10 cellular contexts compared by ENCODE assay signal in the genomic region with DNA sequence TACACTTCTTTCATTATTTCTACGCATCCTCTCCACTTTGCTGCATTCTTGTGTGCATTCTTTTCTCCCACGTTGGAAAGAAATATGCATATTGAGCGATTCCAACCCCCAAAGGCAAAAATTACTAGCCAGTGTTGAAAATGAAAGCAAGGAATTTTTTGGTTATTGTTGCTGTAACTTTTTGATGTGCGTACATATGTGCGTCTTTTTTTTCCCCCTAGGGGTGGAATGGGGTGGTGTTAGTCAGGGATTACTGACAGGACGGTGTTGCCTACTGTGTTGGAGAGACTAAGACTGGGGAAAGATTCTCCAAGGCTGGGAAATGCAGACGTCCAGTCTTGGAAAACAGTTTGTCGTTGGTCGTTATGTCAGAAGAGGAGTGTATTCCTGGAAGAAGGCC. TPM values are rescaled to one million over a fixed set of nuclear protein-coding genes. Genes with fewer than 3 reads are reported as not detected.
A peak's percentile ranks its signal among the peaks of the same experiment; 100 is the strongest.
DNase-seq lines count a peak whose midpoint lies in the region; ATAC-seq, FAIRE-seq and TF ChIP-seq lines count a peak whose summit lies in the region.
"Had no signal": no experiment of that assay in that cellular context is flagged by ENCODE, and none has a peak within 500 bp of the region (broad histone marks: within the 10 kb centered on the region; RNA-seq: fewer than 3 reads in every experiment).

No MANE protein-coding gene starts in this region.

- DNase-seq in HTR-8/SVneo (ENCODE audit: insufficient read length, low spot score) (peak; percentile 6), endodermal cell (no peak), NK-92 (lab: John Stamatoyannopoulos, UW; ENCODE audit: unreplicated experiment) (no peak)
- no peak for DNase-seq in stimulated activated naive CD8-positive, alpha-beta T cell treated with anti-CD3 and anti-CD28 coated beads, Interleukin-15, amount 100 ng/mL, for 72 hours
- no peak for DNase-seq in activated CD4-positive, alpha-beta T cell treated with anti-CD3 and anti-CD28 coated beads, Interleukin-2, amount 50 U/mL, for 1 hour
- DNase-seq: KG1 had no signal

- no peaks in the 10 kb centered on the region for H3K36me3 Mint-ChIP-seq in endodermal cell (ENCODE audit: low read depth)

- H3K27ac ChIP-seq in ACC112 (ENCODE audit: low read depth, low read length) (peak overlapping the region; percentile 59), endodermal cell (ENCODE audit: low read depth, low read length) (no peak overlapping the region), muscle layer of duodenum (ENCODE audit: low read length) (no peak overlapping the region)
- H3K27ac ChIP-seq: SJCRH30 had no signal

- no peaks in the 10 kb centered on the region for H3K27me3 Mint-ChIP-seq in endodermal cell (ENCODE audit: insufficient read depth)
- H3K27me3 Mint-ChIP-seq in stimulated activated naive CD8-positive, alpha-beta T cell treated with anti-CD3 and anti-CD28 coated beads, Interleukin-15, amount 100 ng/mL, for 72 hours, result peaks cover 31% of the 10 kb centered on the region

- no peaks in the 10 kb centered on the region for H3K79me2 ChIP-seq in ACC112 (ENCODE audit: control insufficient read depth, insufficient read depth, low read length, unreplicated experiment)

- TF ChIP-seq CTCF in endodermal cell (conservative IDR thresholded peaks at IDR 0.05), result peak; percentile 67

- 82 to 90% methylated on average over 5 to 9 of the region's 9 CpGs for WGBS in endodermal cell (ENCODE audit: insufficient coverage in 1 of 2, insufficient read length in 1 of 2), 2 experiments

- FAIRE-seq in HTR-8/SVneo (lab: Jason Lieb, UNC), result no peak

- peak overlapping the region; percentile 47 for H3K4me3 Mint-ChIP-seq in endodermal cell
- no peak overlapping the region for H3K4me3 Mint-ChIP-seq in stimulated activated naive CD8-positive, alpha-beta T cell treated with anti-CD3 and anti-CD28 coated beads, Interleukin-15, amount 100 ng/mL, for 72 hours

- H3K9ac ChIP-seq in endodermal cell (ENCODE audit: extremely low read depth, low read length, poor library complexity, severe bottlenecking), result no peak overlapping the region

- peak overlapping the region; percentile 19 for H3K27ac Mint-ChIP-seq in endodermal cell
- no peak overlapping the region for H3K27ac Mint-ChIP-seq in stimulated activated naive CD8-positive, alpha-beta T cell treated with anti-CD3 and anti-CD28 coated beads, Interleukin-15, amount 100 ng/mL, for 72 hours

- no peaks in the 10 kb centered on the region for H3K36me3 ChIP-seq in ACC112 (ENCODE audit: insufficient read depth, low read length)
- H3K36me3 ChIP-seq in endodermal cell (ENCODE audit: control insufficient read depth, insufficient read depth, low read length), result no peaks in the 10 kb centered on the region
- no peaks in the 10 kb centered on the region for H3K36me3 ChIP-seq in muscle layer of duodenum (ENCODE audit: control insufficient read depth in 1 of 2, insufficient read depth in 2 of 2, low read length in 2 of 2)
- H3K36me3 ChIP-seq: SJCRH30 had no signal

- H3K27me3 ChIP-seq in ACC112 (ENCODE audit: insufficient read depth, low read length) (no peaks in the 10 kb centered on the region), endodermal cell (ENCODE audit: control insufficient read depth, insufficient read depth, low read length, poor library complexity, severe bottlenecking) (no peaks in the 10 kb centered on the region), muscle layer of duodenum (ENCODE audit: low read depth, low read length) (no peaks in the 10 kb centered on the region)
- H3K27me3 ChIP-seq: SJCRH30 had no signal

- H2AFZ ChIP-seq in ACC112 (ENCODE audit: low read length, unreplicated experiment), result peak overlapping the region; percentile 90

- no peaks in the 10 kb centered on the region for H3K9me3 ChIP-seq in endodermal cell (ENCODE audit: control insufficient read depth, low read length)
- no peaks in the 10 kb centered on the region for H3K9me3 ChIP-seq in muscle layer of duodenum (ENCODE audit: control insufficient read depth in 1 of 2, low read length in 2 of 2)
- H3K9me3 ChIP-seq: SJCRH30 had no signal

- ATAC-seq in stimulated activated naive CD8-positive, alpha-beta T cell treated with anti-CD3 and anti-CD28 coated beads, Interleukin-15, amount 100 ng/mL, for 72 hours, result no peak
- ATAC-seq in HG02852 (IDR thresholded peaks at IDR 0.05; ENCODE audit: unreplicated experiment), result no peak

- H3K4me1 ChIP-seq in ACC112 (ENCODE audit: control insufficient read depth, insufficient read depth, low read length, unreplicated experiment) (peaks cover 10% of the 10 kb centered on the region), endodermal cell (ENCODE audit: control insufficient read depth, insufficient read depth, low read length) (no peaks in the 10 kb centered on the region), muscle layer of duodenum (ENCODE audit: control insufficient read depth in 1 of 2, insufficient read depth in 2 of 2, low read length in 2 of 2) (peaks cover 0 to 5% of the 10 kb centered on the region in 2 donors)
- H3K4me1 ChIP-seq: SJCRH30 had no signal

- no peaks in the 10 kb centered on the region for H3K9me3 Mint-ChIP-seq in endodermal cell
- no peaks in the 10 kb centered on the region for H3K9me3 Mint-ChIP-seq in stimulated activated naive CD8-positive, alpha-beta T cell treated with anti-CD3 and anti-CD28 coated beads, Interleukin-15, amount 100 ng/mL, for 72 hours

- peak overlapping the region; percentile 77 for H3K4me3 ChIP-seq in ACC112 (ENCODE audit: low read depth, low read length)
- no peak overlapping the region for H3K4me3 ChIP-seq in endodermal cell (ENCODE audit: low read length)
- H3K4me3 ChIP-seq in muscle layer of duodenum (ENCODE audit: low read depth in 1 of 2, low read length in 2 of 2), result peak overlapping the region; percentile 32 to 50
- H3K4me3 ChIP-seq: SJCRH30 had no signal

- H3K4me1 Mint-ChIP-seq in endodermal cell, result peaks cover 16% of the 10 kb centered on the region
- peaks cover 22% of the 10 kb centered on the region for H3K4me1 Mint-ChIP-seq in stimulated activated naive CD8-positive, alpha-beta T cell treated with anti-CD3 and anti-CD28 coated beads, Interleukin-15, amount 100 ng/mL, for 72 hours

RNA-seq across cellular contexts. Expression of gene ESR1, which starts 44.2 kb away (rescaled TPM):
- total RNA-seq in endodermal cell, result not detected
- not detected for polyA plus RNA-seq in endodermal cell (2013, experiment 1 of 2)
- polyA plus RNA-seq in endodermal cell (2013, experiment 2 of 2), result not detected
- total RNA-seq: SJCRH30 had no signal
